Comparison of ENCODE assay signal across 8 cellular contexts in genomic region chr10:102113261-102113955, GRCh38. TPM values are rescaled to one million over a fixed set of nuclear protein-coding genes. Genes with fewer than 3 reads are reported as not detected.
A peak's percentile ranks its signal among the peaks of the same experiment; 100 is the strongest.
DNase-seq lines count a peak whose midpoint lies in the region; ATAC-seq and TF ChIP-seq lines count a peak whose summit lies in the region.

No MANE protein-coding gene starts in this region.

- no peaks in the 10 kb centered on the region for H3K27me3 Mint-ChIP-seq in IgD-negative memory B cell

- POLR2A ChIA-PET in A673 (lab: Charles Lee; ENCODE audit: low non-redundant PET) = interaction anchor here (0.6 kb wide), 1 partner anchor 9 kb away, joined by 4 read pairs; no protein-coding TSS in a partner anchor

- DNase-seq in A673 (ENCODE audit: low spot score) (no peak), mammary epithelial cell (peak; percentile 81), NCI-H748 treated with DMSO at 0.1 percent for 48 hours (lab: John Stamatoyannopoulos, UW) (no peak), NCI-H1436 treated with DMSO at 0.1 percent for 48 hours (lab: John Stamatoyannopoulos, UW) (no peak), middle frontal gyrus (ENCODE audit: extremely low spot score, low spot score) (no peak)

- dilution Hi-C loops in mammary epithelial cell (cut with HindIII; ENCODE audit: low sequenced_read_pairs) = no loop called here

- no peak for ATAC-seq in HG03432 (IDR thresholded peaks at IDR 0.05; ENCODE audit: unreplicated experiment)

- H4K20me1 ChIP-seq in mammary epithelial cell (ENCODE audit: insufficient read depth, low read length) = no peaks in the 10 kb centered on the region

- H3K9me3 ChIP-seq in A673 (ENCODE audit: low read depth, low read length, poor library complexity, severe bottlenecking) = no peaks in the 10 kb centered on the region
- H3K9me3 ChIP-seq in mammary epithelial cell (replicated peaks; ENCODE audit: insufficient read depth, low read length) = no peaks in the 10 kb centered on the region
- no peaks in the 10 kb centered on the region for H3K9me3 ChIP-seq in muscle layer of colon (ENCODE audit: low read length)

- H2AFZ ChIP-seq in mammary epithelial cell (ENCODE audit: low read depth, low read length) = peak overlapping the region; percentile 42

- no peaks in the 10 kb centered on the region for H3K9me3 Mint-ChIP-seq in IgD-negative memory B cell

- H3K27me3 ChIP-seq in A673 (replicated peaks; ENCODE audit: insufficient read depth, low read depth, low read length, poor library complexity) (no peaks in the 10 kb centered on the region), mammary epithelial cell (ENCODE audit: insufficient read depth, low read length) (no peaks in the 10 kb centered on the region), muscle layer of colon (ENCODE audit: control insufficient read depth in 1 of 2, insufficient read depth in 2 of 2, low read length in 2 of 2) (no peaks in the 10 kb centered on the region)

- no peak for TF ChIP-seq CTCF in A673 (conservative IDR thresholded peaks at IDR 0.05; ENCODE audit: low read depth, low read length)
- TF ChIP-seq CTCF in mammary epithelial cell (conservative IDR thresholded peaks at IDR 0.05 in 1 of 2, IDR thresholded peaks at IDR 0.05 in 1 of 2; ENCODE audit: extremely low read depth in 1 of 2, insufficient read depth in 1 of 2, low read depth in 1 of 2, low read length in 2 of 2) = no peak

- H3K4me2 ChIP-seq in mammary epithelial cell (ENCODE audit: insufficient read depth, low read depth, low read length) = peak overlapping the region; percentile 81

- H3K79me2 ChIP-seq in mammary epithelial cell (ENCODE audit: insufficient read depth, low read length) = peaks cover 95% of the 10 kb centered on the region

- CTCF ChIA-PET in A673 (lab: Charles Lee) (interaction anchor here (0.6 kb wide), 1 partner anchor 239 kb away, joined by 3 read pairs; no protein-coding TSS in a partner anchor), mammary epithelial cell (lab: Charles Lee; ENCODE audit: low non-redundant PET) (no interaction called here)

- H3K9ac ChIP-seq in mammary epithelial cell (ENCODE audit: insufficient read depth, low read length) = peak overlapping the region; percentile 76
- peak overlapping the region; percentile 34 for H3K9ac ChIP-seq in muscle layer of colon (ENCODE audit: low read length)

- 0% methylated on average over 5 of the region's 7 CpGs for WGBS in mammary epithelial cell (ENCODE audit: low coverage, missing lambda C conversion rate)

- peaks cover 23 to 42% (median 37%) of the 10 kb centered on the region in 3 donors for H3K4me1 Mint-ChIP-seq in IgD-negative memory B cell

- H3K4me1 ChIP-seq in A673 (ENCODE audit: insufficient read depth, low read length, poor library complexity, severe bottlenecking) (peaks cover 46% of the 10 kb centered on the region), mammary epithelial cell (ENCODE audit: insufficient read depth, low read length) (peaks cover 49% of the 10 kb centered on the region), muscle layer of colon (ENCODE audit: insufficient read depth, low read length) (peaks cover 48% of the 10 kb centered on the region)

- TSS peak; percentile 58 for BruUV-seq in A673 (replicated peaks; lab: Mats Ljungman, UMichigan)
- BruUV-seq in mammary epithelial cell (replicated peaks; lab: Mats Ljungman, UMichigan) = TSS peak; percentile 10

- H3K27ac ChIP-seq in A673 (ENCODE audit: low read depth, low read length, poor library complexity, severe bottlenecking) (peak overlapping the region; percentile 84), mammary epithelial cell (ENCODE audit: insufficient read depth, low read depth, low read length) (peak overlapping the region; percentile 74), muscle layer of colon (ENCODE audit: low read depth, low read length) (peak overlapping the region; percentile 32)

- H3K36me3 Mint-ChIP-seq in IgD-negative memory B cell = no peaks in the 10 kb centered on the region

- intact Hi-C loops in A673 (cut with micrococcal nuclease; ENCODE audit: unreplicated experiment) = no loop called here
- intact Hi-C loops in mammary epithelial cell (cut with micrococcal nuclease) = loop anchor here (1.0 to 5.0 kb wide), 2 partner anchors 19 to 46 kb away; partner anchors contain the start of gene HPS6

- peak overlapping the region; percentile 36 to 40 (median 36) for H3K27ac Mint-ChIP-seq in IgD-negative memory B cell

- peaks cover 33% of the 10 kb centered on the region for H3K36me3 ChIP-seq in A673 (ENCODE audit: insufficient read depth, low read length, poor library complexity, severe bottlenecking)
- H3K36me3 ChIP-seq in mammary epithelial cell (ENCODE audit: insufficient read depth, low read length) = peaks cover 32% of the 10 kb centered on the region
- peaks cover 31% of the 10 kb centered on the region for H3K36me3 ChIP-seq in muscle layer of colon (ENCODE audit: insufficient read depth, low read length)

- H3K4me3 ChIP-seq in A673 (ENCODE audit: low read depth, low read length, poor library complexity, severe bottlenecking) (peak overlapping the region; percentile 96), mammary epithelial cell (replicated peaks in 1 of 3; ENCODE audit: insufficient read depth in 1 of 3, low read depth in 2 of 3, low read length in 3 of 3) (peak overlapping the region; percentile 62 to 92 (median 65)), muscle layer of colon (ENCODE audit: low read depth in 1 of 2, low read length in 2 of 2) (peak overlapping the region; percentile 61 to 65)

- H3K4me3 Mint-ChIP-seq in IgD-negative memory B cell = peak overlapping the region; percentile 36 to 88 (median 65)

- in situ Hi-C loops in mammary epithelial cell (cut with MboI; ENCODE audit: low sequenced_read_pairs in 2 of 2) = no loop called here

RNA-seq across cellular contexts. Expression of gene LDB1, which starts 6.8 kb away (rescaled TPM):
- 78.5 and 82.4 TPM in 2 replicates for total RNA-seq in A673 (2021)
- polyA plus RNA-seq in IgD-negative memory B cell = 24.8 TPM
- 10 to 100 TPM; 54.3 to 77.1 TPM for total RNA-seq in mammary epithelial cell
- 83.6 TPM for polyA plus RNA-seq in mammary epithelial cell
- polyA minus RNA-seq in mammary epithelial cell = 192 TPM

RNA-seq across cellular contexts. Expression of gene PPRC1, which starts 19.4 kb away (rescaled TPM):
- total RNA-seq in A673 (2021) (93.8 and 103 TPM in 2 replicates), mammary epithelial cell (10 to 100 TPM; 14.5 to 69.0 TPM)
- polyA plus RNA-seq in IgD-negative memory B cell (14.2 TPM), mammary epithelial cell (27.4 TPM)
- polyA minus RNA-seq in mammary epithelial cell = 88.8 TPM

RNA-seq across cellular contexts. Expression of gene NOLC1, which starts 38.8 kb away (rescaled TPM):
- 194 and 225 TPM in 2 replicates for total RNA-seq in A673 (2021)
- polyA plus RNA-seq in IgD-negative memory B cell = 56.9 TPM
- 100 to 1,000 TPM in 1 of 2 donors, 10 to 100 TPM in 1; 51.2 to 116 TPM for total RNA-seq in mammary epithelial cell
- 170 TPM for polyA plus RNA-seq in mammary epithelial cell
- polyA minus RNA-seq in mammary epithelial cell = 74.5 TPM

RNA-seq across cellular contexts. Expression of gene HPS6, which starts 48.3 kb away (rescaled TPM):
- 12.6 and 15.7 TPM in 2 replicates for total RNA-seq in A673 (2021)
- polyA plus RNA-seq in IgD-negative memory B cell = 21.9 TPM
- 10 to 100 TPM; 26.8 to 39.3 TPM for total RNA-seq in mammary epithelial cell
- 23.3 TPM for polyA plus RNA-seq in mammary epithelial cell
- 41.6 TPM for polyA minus RNA-seq in mammary epithelial cell

RNA-seq across cellular contexts. Expression of gene ARMH3, which starts 57.4 kb away (rescaled TPM):
- total RNA-seq in A673 (2021) (17.8 and 19.7 TPM in 2 replicates), mammary epithelial cell (10 to 100 TPM; 13.8 to 23.2 TPM)
- polyA plus RNA-seq in IgD-negative memory B cell (39.3 TPM), mammary epithelial cell (15.0 TPM)
- polyA minus RNA-seq in mammary epithelial cell = 19.8 TPM

Comparison
In these comparisons a context has a peak if more than half of its experiments do, and no peak if none do; other contexts are left out.
1. H3K27ac ChIP-seq: peak in every context shown above with its lines; median percentile 84 in A673; 74 in mammary epithelial cell; 32 in muscle layer of colon.